In genomic region chr12:42442888-42443287, GRCh38 we compare ENCODE assay signal across 1 cellular context.
A peak's percentile ranks its signal among the peaks of the same experiment; 100 is the strongest.
TF ChIP-seq lines count a peak whose summit lies in the region.

No MANE protein-coding gene starts in this region.

TF ChIP-seq in K562, 482 proteins besides CTCF, POLR2A, EP300 and RAD21 (continued from another document and continues in another):
- TF ChIP-seq NR4A1 (CRISPR knock-in tag; IDR thresholded peaks at IDR 0.05) (no peak), NR4A1 (tag; IDR thresholded peaks at IDR 0.05) (no peak), TCF15 (CRISPR knock-in tag; IDR thresholded peaks at IDR 0.05) (no peak), ZEB2 (IDR thresholded peaks at IDR 0.05) (no peak), ZC3H11A (IDR thresholded peaks at IDR 0.05; ENCODE audit: low read depth, low read length) (no peak), SRF (CRISPR knock-in tag; IDR thresholded peaks at IDR 0.05) (peak in 1 of 2 experiments; percentile 59; a peak in 1 of 4 replicates), FOS (IDR thresholded peaks at IDR 0.05; ENCODE audit: extremely low read depth, insufficient read length) (no peak), HOXB6 (CRISPR knock-in tag; IDR thresholded peaks at IDR 0.05; ENCODE audit: borderline replicate concordance) (no peak), ZNF696 (CRISPR knock-in tag; conservative IDR thresholded peaks at IDR 0.05) (no peak), PRPF4 (IDR thresholded peaks at IDR 0.05; ENCODE audit: insufficient read depth, low read depth, low read length, poor library complexity, severe bottlenecking) (no peak), TAL1 (IDR thresholded peaks at IDR 0.05) (peak; percentile 77), HLTF (IDR thresholded peaks at IDR 0.05) (no peak), VEZF1 (CRISPR knock-in tag; IDR thresholded peaks at IDR 0.05) (peak; percentile 61), ZNF224 (CRISPR knock-in tag; IDR thresholded peaks at IDR 0.05) (no peak), ZBTB7A (IDR thresholded peaks at IDR 0.05; ENCODE audit: borderline replicate concordance, control insufficient read depth, low read depth, low read length) (no peak), MAFF (IDR thresholded peaks at IDR 0.05; ENCODE audit: low read length) (no peak), MIER1 (IDR thresholded peaks at IDR 0.05; ENCODE audit: low read depth) (no peak), NCOA2 (IDR thresholded peaks at IDR 0.05; ENCODE audit: partially characterized antibody in 2 of 2) (no peak), SAFB (IDR thresholded peaks at IDR 0.05; ENCODE audit: borderline replicate concordance, low read depth, low read length) (no peak), POU5F1 (IDR thresholded peaks at IDR 0.05; ENCODE audit: borderline replicate concordance, low read depth, low read length, partially characterized antibody) (no peak), PHF21A (IDR thresholded peaks at IDR 0.05; ENCODE audit: borderline replicate concordance, low read depth) (no peak), E2F1 (CRISPR knock-in tag; IDR thresholded peaks at IDR 0.05) (no peak), E4F1 (CRISPR knock-in tag; IDR thresholded peaks at IDR 0.05; ENCODE audit: borderline replicate concordance) (no peak), BCLAF1 (IDR thresholded peaks at IDR 0.05; ENCODE audit: borderline replicate concordance in 1 of 2, control insufficient read depth in 1 of 2, low read depth in 2 of 2, low read length in 1 of 2) (no peak), HNRNPL (IDR thresholded peaks at IDR 0.05; ENCODE audit: low read depth, low read length) (no peak), SNAPC5 (CRISPR knock-in tag; IDR thresholded peaks at IDR 0.05) (no peak), ZNF23 (CRISPR knock-in tag; IDR thresholded peaks at IDR 0.05) (no peak), SAFB2 (IDR thresholded peaks at IDR 0.05; ENCODE audit: borderline replicate concordance, low read depth, low read length, severe bottlenecking) (no peak), CCNT2 (IDR thresholded peaks at IDR 0.05; ENCODE audit: borderline replicate concordance, extremely low read depth, insufficient read length, low read depth, low read length) (peak; percentile 80), ZNF511 (CRISPR knock-in tag; IDR thresholded peaks at IDR 0.05) (no peak), ETV5 (CRISPR knock-in tag; IDR thresholded peaks at IDR 0.05; ENCODE audit: low read depth) (no peak), CHD2 (IDR thresholded peaks at IDR 0.05; ENCODE audit: low read depth, low read length) (no peak), ETV6 (IDR thresholded peaks at IDR 0.05; ENCODE audit: borderline replicate concordance in 1 of 2, low read depth in 2 of 2, low read length in 1 of 2) (peak; percentile 67 to 81; a peak in 2 of 4 replicates), ETV6 (CRISPR knock-in tag; IDR thresholded peaks at IDR 0.05; ENCODE audit: borderline replicate concordance) (no peak), TRIM28 (IDR thresholded peaks at IDR 0.05) (no peak), TCF7 (IDR thresholded peaks at IDR 0.05; ENCODE audit: borderline replicate concordance) (no peak), DPF2 (IDR thresholded peaks at IDR 0.05) (peak; percentile 93), FOXA1 (IDR thresholded peaks at IDR 0.05; ENCODE audit: borderline replicate concordance) (no peak), ZSCAN32 (CRISPR knock-in tag; IDR thresholded peaks at IDR 0.05) (no peak), CXXC5 (CRISPR knock-in tag; IDR thresholded peaks at IDR 0.05) (peak; percentile 36; the same call in 1 of the 2 replicates), SMAD4 (CRISPR knock-in tag; conservative IDR thresholded peaks at IDR 0.05) (no peak; the same call in 1 of the 2 replicates), PTRF (tag; IDR thresholded peaks at IDR 0.05) (no peak), EGR1 (conservative IDR thresholded peaks at IDR 0.05) (no peak), NFXL1 (CRISPR knock-in tag; IDR thresholded peaks at IDR 0.05) (no peak), ASH1L (IDR thresholded peaks at IDR 0.05; ENCODE audit: borderline replicate concordance, low read depth, partially characterized antibody) (no peak), E2F5 (CRISPR knock-in tag; IDR thresholded peaks at IDR 0.05) (no peak)
